ENCODE assay signal across 12 cellular contexts in genomic region chrX:10175317-10175871, GRCh38. TPM values are rescaled to one million over a fixed set of nuclear protein-coding genes. Genes with fewer than 3 reads are reported as not detected.
A peak's percentile ranks its signal among the peaks of the same experiment; 100 is the strongest.
DNase-seq lines count a peak whose midpoint lies in the region; ATAC-seq, FAIRE-seq and TF ChIP-seq lines count a peak whose summit lies in the region.
"Had no signal": no experiment of that assay in that cellular context is flagged by ENCODE, and none has a peak within 500 bp of the region (broad histone marks: within the 10 kb centered on the region; RNA-seq: fewer than 3 reads in every experiment).

No MANE protein-coding gene starts in this region.

- ATAC-seq in HG03457 (IDR thresholded peaks at IDR 0.05; ENCODE audit: unreplicated experiment) = no peak

- no peaks in the 10 kb centered on the region for H3K79me2 ChIP-seq in GM23248 (ENCODE audit: insufficient read depth)

- H3F3A ChIP-seq in GM23248 (ENCODE audit: insufficient read depth) = no peaks in the 10 kb centered on the region

- no peak for TF ChIP-seq CTCF in fibroblast of villous mesenchyme (IDR thresholded peaks at IDR 0.05; ENCODE audit: insufficient read depth, low read depth, low read length)

- WGBS in GM23248 (ENCODE audit: low coverage in 1 of 2, low lambda C conversion rate in 2 of 2, missing lambda C conversion rate in 2 of 2), 2 experiments = 23 to 76% methylated on average over 5 of the region's 8 CpGs
- 69 to 84% (median 80%) methylated on average over 8 of the region's 8 CpGs for WGBS in small intestine, 3 donors

- H3K9me3 ChIP-seq in GM23248 (ENCODE audit: low read depth) = no peaks in the 10 kb centered on the region
- no peaks in the 10 kb centered on the region for H3K9me3 ChIP-seq in small intestine (ENCODE audit: control insufficient read depth, low read depth)

- DNase-seq in GM23248 (peak; percentile 74), fibroblast of villous mesenchyme (ENCODE audit: low read depth) (peak; percentile 84), smooth muscle cell of the brain vasculature (ENCODE audit: low read depth, low spot score) (peak; percentile 28), kidney tubule cell (ENCODE audit: low spot score) (no peak), small intestine (no peak)
- no peak for DNase-seq in stimulated activated CD4-positive, alpha-beta T cell treated with anti-CD3 and anti-CD28 coated beads, Interleukin-4, amount 100 ng/mL, for 1 hour
- DNase-seq: activated T-cell treated with anti-CD3 and anti-CD28 coated beads for 4 hours; central memory CD4-positive, alpha-beta T cell; NCI-H2029 had no signal

- in situ Hi-C loops in GM23248 (cut with MboI) = loop anchor here (25.0 kb wide), 1 partner anchor 562 kb away; no protein-coding TSS in a partner anchor

- H3K27ac ChIP-seq in GM23248 (no peak overlapping the region), angular gyrus (ENCODE audit: low read depth, low read length) (peak overlapping the region; percentile 66), small intestine (ENCODE audit: low read depth in 1 of 2, low read length in 1 of 2) (peak overlapping the region in 1 of 2 donors; percentile 21)

- no peaks in the 10 kb centered on the region for H3K9me2 ChIP-seq in GM23248 (ENCODE audit: insufficient read depth)

- H3K9ac ChIP-seq in GM23248 = no peak overlapping the region

- H3K36me3 ChIP-seq in GM23248 (ENCODE audit: low read depth) = no peaks in the 10 kb centered on the region
- H3K36me3 ChIP-seq in small intestine (ENCODE audit: control insufficient read depth in 2 of 2, insufficient read depth in 2 of 2, low read length in 2 of 2) = no peaks in the 10 kb centered on the region

- H3K4me1 ChIP-seq in GM23248 (ENCODE audit: insufficient read depth) (peaks cover 5% of the 10 kb centered on the region), small intestine (ENCODE audit: control insufficient read depth in 2 of 2, insufficient read depth in 1 of 2, low read depth in 1 of 2, low read length in 1 of 2) (no peaks in the 10 kb centered on the region)

- FAIRE-seq in small intestine (lab: Jason Lieb, UNC) = no peak

- H2AFZ ChIP-seq in GM23248 = no peak overlapping the region

- H4K20me1 ChIP-seq in GM23248 (ENCODE audit: insufficient read depth) = no peaks in the 10 kb centered on the region

- H3K27me3 ChIP-seq in GM23248 (replicated peaks; ENCODE audit: insufficient read depth) (no peaks in the 10 kb centered on the region), small intestine (ENCODE audit: control insufficient read depth in 2 of 2, insufficient read depth in 2 of 2, low read length in 2 of 2) (no peaks in the 10 kb centered on the region)

- peak overlapping the region; percentile 35 for H3K4me2 ChIP-seq in GM23248 (ENCODE audit: unreplicated experiment)

- H3K4me3 ChIP-seq in GM23248 (no peak overlapping the region), fibroblast of villous mesenchyme (ENCODE audit: low read depth, low read length) (no peak overlapping the region), small intestine (ENCODE audit: low read depth in 1 of 2, low read length in 2 of 2) (no peak overlapping the region)
- H3K4me3 ChIP-seq: skin epidermis had no signal

RNA-seq across cellular contexts. Expression of gene CLCN4, which starts 18.6 kb away (rescaled TPM):
- total RNA-seq in GM23248 (2014; rRNA removed; shearing (Covaris generic)) = 0.89 and 0.97 TPM in 2 replicates
- 0.29 and 0.71 TPM in 2 replicates for polyA plus RNA-seq in GM23248 (2016; fragmentation: Nextera tagmentation; extraction: Ambion mirVana)
- total RNA-seq in fibroblast of villous mesenchyme = 1.3 and 2.3 TPM in 2 replicates
- polyA plus RNA-seq in small intestine = under 1 TPM in 2 of 3 donors, not detected in 1; under 0.01 to 0.70 TPM

Comparison
In these comparisons a context has a peak if more than half of its experiments do, and no peak if none do; other contexts are left out.
1. DNase-seq: peak in GM23248 (single experiment), fibroblast of villous mesenchyme (single experiment) and smooth muscle cell of the brain vasculature (single experiment); none in kidney tubule cell (single experiment), stimulated activated CD4-positive, alpha-beta T cell treated with anti-CD3 and anti-CD28 coated beads, Interleukin-4, amount 100 ng/mL, for 1 hour (single experiment) and small intestine (single experiment).